ENCODE assay signal across 21 cellular contexts in the genomic region with DNA sequence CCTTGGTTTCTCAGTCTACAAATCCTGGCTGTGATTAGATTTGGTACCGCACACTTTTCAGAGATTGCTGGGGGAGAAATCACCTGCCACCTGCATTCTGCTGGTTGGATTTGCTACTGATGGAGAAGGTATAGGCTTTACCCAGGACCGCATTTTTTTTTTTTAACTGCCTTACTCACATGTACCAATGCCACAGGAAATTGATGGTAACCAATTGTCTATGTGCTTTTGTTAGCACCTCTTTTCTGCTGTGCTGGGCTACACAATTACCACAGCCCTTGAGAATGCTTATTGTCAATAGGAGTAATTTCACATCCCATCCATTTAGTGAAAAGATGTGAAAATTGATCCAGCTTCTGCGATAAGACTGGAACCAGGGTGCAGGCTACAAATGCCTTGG.
DNase-seq lines count a peak whose midpoint lies in the region; ATAC-seq and TF ChIP-seq lines count a peak whose summit lies in the region.
"Had no signal": no experiment of that assay in that cellular context is flagged by ENCODE, and none has a peak within 500 bp of the region (broad histone marks: within the 10 kb centered on the region; RNA-seq: fewer than 3 reads in every experiment).

No MANE protein-coding gene starts in this region.

- H3F3A ChIP-seq in Loucy (ENCODE audit: low read depth), result no peaks in the 10 kb centered on the region
- H3F3A ChIP-seq in neural cell (ENCODE audit: insufficient read depth, low read length, poor library complexity, severe bottlenecking), result no peaks in the 10 kb centered on the region

- TF ChIP-seq RAD21 in neural cell (conservative IDR thresholded peaks at IDR 0.05), result no peak

- H3K4me3 Mint-ChIP-seq in effector memory CD8-positive, alpha-beta T cell, result no peak overlapping the region
- H3K4me3 Mint-ChIP-seq: activated naive CD8-positive, alpha-beta T cell; CD4-positive, alpha-beta T cell; dendritic cell treated with granulocyte-macrophage colony-stimulating factor and Interleukin-4, amounts not matched to agents 40 ng/mL and 50 ng/mL, for 4 days had no signal

- no peak overlapping the region for H3K27ac Mint-ChIP-seq in effector memory CD8-positive, alpha-beta T cell
- H3K27ac Mint-ChIP-seq: activated naive CD8-positive, alpha-beta T cell had no signal

- no peaks in the 10 kb centered on the region for H3K36me3 Mint-ChIP-seq in effector memory CD8-positive, alpha-beta T cell (ENCODE audit: insufficient read depth)

- H3K79me2 ChIP-seq in Loucy (ENCODE audit: insufficient read depth, low read length), result no peaks in the 10 kb centered on the region
- H3K79me2 ChIP-seq in neural cell (replicated peaks; ENCODE audit: insufficient read depth, low read length), result no peaks in the 10 kb centered on the region

- H3K4me1 Mint-ChIP-seq in effector memory CD8-positive, alpha-beta T cell (ENCODE audit: low read depth in 2 of 2), result peaks cover 0 to 8% of the 10 kb centered on the region in 2 donors

- peaks cover 13% of the 10 kb centered on the region for H3K4me1 ChIP-seq in Loucy (ENCODE audit: insufficient read depth, low read length, poor library complexity, severe bottlenecking)

- TF ChIP-seq CTCF in Loucy (conservative IDR thresholded peaks at IDR 0.05; ENCODE audit: low read length) (no peak), neural cell (IDR thresholded peaks at IDR 0.05; ENCODE audit: poor library complexity, severe bottlenecking) (peak; percentile 9)

- no peak overlapping the region for H3K9ac ChIP-seq in Loucy (ENCODE audit: low read depth, low read length, poor library complexity, severe bottlenecking)
- no peak overlapping the region for H3K9ac ChIP-seq in neural cell (ENCODE audit: low read length)

- peak overlapping the region; percentile 13; the same call in 1 of the 2 replicates for H2AFZ ChIP-seq in Loucy (ENCODE audit: low read length)
- H2AFZ ChIP-seq in neural cell (ENCODE audit: low read depth, low read length), result no peak overlapping the region

- H4K20me1 ChIP-seq in Loucy (ENCODE audit: insufficient read depth, low read length, poor library complexity, severe bottlenecking), result no peaks in the 10 kb centered on the region
- H4K20me1 ChIP-seq in neural cell (ENCODE audit: insufficient read depth), result no peaks in the 10 kb centered on the region

- H3K9me3 Mint-ChIP-seq in effector memory CD8-positive, alpha-beta T cell, result no peaks in the 10 kb centered on the region
- H3K9me3 Mint-ChIP-seq: dendritic cell treated with granulocyte-macrophage colony-stimulating factor and Interleukin-4, amounts not matched to agents 40 ng/mL and 50 ng/mL, for 4 days had no signal

- H3K9me2 ChIP-seq in Loucy (replicated peaks; ENCODE audit: low read depth, low read length), result no peaks in the 10 kb centered on the region
- H3K9me2 ChIP-seq in neural cell (ENCODE audit: insufficient read depth, low read length), result no peaks in the 10 kb centered on the region

- peak overlapping the region; percentile 35 for H3K4me3 ChIP-seq in Loucy (ENCODE audit: low read length, poor library complexity, severe bottlenecking)
- H3K4me3 ChIP-seq in neural cell (ENCODE audit: low read length), result no peak overlapping the region
- H3K4me3 ChIP-seq: lung, transverse colon had no signal

- in situ Hi-C loops in ACHN (cut with HindIII; ENCODE audit: low pct_ligation_motif_present, low pct_unique_long_range_greater_than_20kb, low sequenced_read_pairs), result no loop called here

- no peak for TF ChIP-seq EP300 in neural cell (conservative IDR thresholded peaks at IDR 0.05; ENCODE audit: poor library complexity, severe bottlenecking)

- H3K27me3 Mint-ChIP-seq in effector memory CD8-positive, alpha-beta T cell, result peaks cover 10 to 22% of the 10 kb centered on the region in 2 donors
- H3K27me3 Mint-ChIP-seq: activated naive CD8-positive, alpha-beta T cell had no signal

- peak overlapping the region; percentile 64 for H3K4me2 ChIP-seq in Loucy (ENCODE audit: low read depth, low read length, poor library complexity, severe bottlenecking)
- H3K4me2 ChIP-seq in neural cell (ENCODE audit: low read length), result no peak overlapping the region

- H3K27ac ChIP-seq in neural cell (ENCODE audit: low read length), result peak overlapping the region; percentile 24

- H3K9me3 ChIP-seq in Loucy (ENCODE audit: insufficient read depth, low read depth, low read length), result no peaks in the 10 kb centered on the region
- no peaks in the 10 kb centered on the region for H3K9me3 ChIP-seq in neural cell (ENCODE audit: low read length)
- H3K9me3 ChIP-seq: transverse colon had no signal

- H3K27me3 ChIP-seq in Loucy (ENCODE audit: insufficient read depth, low read length, poor library complexity, severe bottlenecking), result no peaks in the 10 kb centered on the region
- no peaks in the 10 kb centered on the region for H3K27me3 ChIP-seq in neural cell (ENCODE audit: insufficient read depth, low read depth, low read length)
- H3K27me3 ChIP-seq: transverse colon had no signal

- H3K36me3 ChIP-seq in Loucy (ENCODE audit: insufficient read depth, low read length) (no peaks in the 10 kb centered on the region), neural cell (ENCODE audit: insufficient read depth, low read length) (no peaks in the 10 kb centered on the region)
- H3K36me3 ChIP-seq: transverse colon had no signal

- peak; percentile 7 for DNase-seq in DMS153 treated with DMSO at 0.1 percent for 48 hours (lab: John Stamatoyannopoulos, UW; ENCODE audit: unreplicated experiment)
- no peak for DNase-seq in effector memory CD8-positive, alpha-beta T cell
- DNase-seq in ACHN, result no peak
- no peak for DNase-seq in cortex of kidney (lab: John Stamatoyannopoulos, UW)
- DNase-seq in activated CD4-positive, alpha-beta T cell treated with anti-CD3 and anti-CD28 coated beads, Interleukin-2, amount 50 U/mL, for 1 hour, result no peak
- DNase-seq: aorta; caudate nucleus; CD4-positive, alpha-beta T cell; DMS 273 treated with DMSO at 0.1 percent for 48 hours; GOT3; islet precursor cell; NCI-H2171; NCI-H69; T-helper 9 cell; transverse colon had no signal

- ATAC-seq in effector memory CD8-positive, alpha-beta T cell (replicated peaks), result peak; percentile 51
- no peak for ATAC-seq in GM21515 (IDR thresholded peaks at IDR 0.05; ENCODE audit: unreplicated experiment)

TF ChIP-seq in neural cell, 6 proteins besides CTCF, POLR2A, EP300 and RAD21:
- TF ChIP-seq TAF1 (IDR thresholded peaks at IDR 0.05; ENCODE audit: low read depth) (no peak), MXI1 (conservative IDR thresholded peaks at IDR 0.05; ENCODE audit: poor library complexity, severe bottlenecking) (no peak), POLR2AphosphoS5 (IDR thresholded peaks at IDR 0.05) (no peak), SMC3 (conservative IDR thresholded peaks at IDR 0.05; ENCODE audit: poor library complexity) (no peak), EZH2 (IDR thresholded peaks at IDR 0.05; ENCODE audit: borderline replicate concordance, insufficient read depth, low read length, poor library complexity, severe bottlenecking) (no peak)
- TF ChIP-seq, protein P1, sequence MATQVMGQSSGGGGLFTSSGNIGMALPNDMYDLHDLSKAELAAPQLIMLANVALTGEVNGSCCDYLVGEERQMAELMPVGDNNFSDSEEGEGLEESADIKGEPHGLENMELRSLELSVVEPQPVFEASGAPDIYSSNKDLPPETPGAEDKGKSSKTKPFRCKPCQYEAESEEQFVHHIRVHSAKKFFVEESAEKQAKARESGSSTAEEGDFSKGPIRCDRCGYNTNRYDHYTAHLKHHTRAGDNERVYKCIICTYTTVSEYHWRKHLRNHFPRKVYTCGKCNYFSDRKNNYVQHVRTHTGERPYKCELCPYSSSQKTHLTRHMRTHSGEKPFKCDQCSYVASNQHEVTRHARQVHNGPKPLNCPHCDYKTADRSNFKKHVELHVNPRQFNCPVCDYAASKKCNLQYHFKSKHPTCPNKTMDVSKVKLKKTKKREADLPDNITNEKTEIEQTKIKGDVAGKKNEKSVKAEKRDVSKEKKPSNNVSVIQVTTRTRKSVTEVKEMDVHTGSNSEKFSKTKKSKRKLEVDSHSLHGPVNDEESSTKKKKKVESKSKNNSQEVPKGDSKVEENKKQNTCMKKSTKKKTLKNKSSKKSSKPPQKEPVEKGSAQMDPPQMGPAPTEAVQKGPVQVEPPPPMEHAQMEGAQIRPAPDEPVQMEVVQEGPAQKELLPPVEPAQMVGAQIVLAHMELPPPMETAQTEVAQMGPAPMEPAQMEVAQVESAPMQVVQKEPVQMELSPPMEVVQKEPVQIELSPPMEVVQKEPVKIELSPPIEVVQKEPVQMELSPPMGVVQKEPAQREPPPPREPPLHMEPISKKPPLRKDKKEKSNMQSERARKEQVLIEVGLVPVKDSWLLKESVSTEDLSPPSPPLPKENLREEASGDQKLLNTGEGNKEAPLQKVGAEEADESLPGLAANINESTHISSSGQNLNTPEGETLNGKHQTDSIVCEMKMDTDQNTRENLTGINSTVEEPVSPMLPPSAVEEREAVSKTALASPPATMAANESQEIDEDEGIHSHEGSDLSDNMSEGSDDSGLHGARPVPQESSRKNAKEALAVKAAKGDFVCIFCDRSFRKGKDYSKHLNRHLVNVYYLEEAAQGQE (IDR thresholded peaks at IDR 0.05; ENCODE audit: borderline replicate concordance), result no peak
